1 cellular context compared by ENCODE assay signal in genomic region chr5:173010547-173011464, GRCh38.
TF ChIP-seq lines count a peak whose summit lies in the region.

No MANE protein-coding gene starts in this region.

TF ChIP-seq in GM12878, 131 proteins besides CTCF, POLR2A, EP300 and RAD21:
- no peak for TF ChIP-seq LARP7 (IDR thresholded peaks at IDR 0.05)
- TF ChIP-seq BMI1 (IDR thresholded peaks at IDR 0.05; ENCODE audit: borderline replicate concordance), result no peak
- no peak for TF ChIP-seq RELA (IDR thresholded peaks at IDR 0.05; ENCODE audit: borderline replicate concordance, partially characterized antibody)
- TF ChIP-seq E2F4 (IDR thresholded peaks at IDR 0.05; ENCODE audit: low read depth, low read length), result no peak
- no peak for TF ChIP-seq ATF7 (IDR thresholded peaks at IDR 0.05; ENCODE audit: low read depth)
- TF ChIP-seq KDM1A (IDR thresholded peaks at IDR 0.05; ENCODE audit: borderline replicate concordance), result no peak
- TF ChIP-seq EZH2 (IDR thresholded peaks at IDR 0.05; ENCODE audit: borderline replicate concordance, control insufficient read depth, low read depth, low read length), result no peak
- TF ChIP-seq ZZZ3 (IDR thresholded peaks at IDR 0.05; ENCODE audit: control insufficient read depth, insufficient read length, low read depth), result no peak
